Comparison of ENCODE assay signal across 8 cellular contexts in the genomic region with DNA sequence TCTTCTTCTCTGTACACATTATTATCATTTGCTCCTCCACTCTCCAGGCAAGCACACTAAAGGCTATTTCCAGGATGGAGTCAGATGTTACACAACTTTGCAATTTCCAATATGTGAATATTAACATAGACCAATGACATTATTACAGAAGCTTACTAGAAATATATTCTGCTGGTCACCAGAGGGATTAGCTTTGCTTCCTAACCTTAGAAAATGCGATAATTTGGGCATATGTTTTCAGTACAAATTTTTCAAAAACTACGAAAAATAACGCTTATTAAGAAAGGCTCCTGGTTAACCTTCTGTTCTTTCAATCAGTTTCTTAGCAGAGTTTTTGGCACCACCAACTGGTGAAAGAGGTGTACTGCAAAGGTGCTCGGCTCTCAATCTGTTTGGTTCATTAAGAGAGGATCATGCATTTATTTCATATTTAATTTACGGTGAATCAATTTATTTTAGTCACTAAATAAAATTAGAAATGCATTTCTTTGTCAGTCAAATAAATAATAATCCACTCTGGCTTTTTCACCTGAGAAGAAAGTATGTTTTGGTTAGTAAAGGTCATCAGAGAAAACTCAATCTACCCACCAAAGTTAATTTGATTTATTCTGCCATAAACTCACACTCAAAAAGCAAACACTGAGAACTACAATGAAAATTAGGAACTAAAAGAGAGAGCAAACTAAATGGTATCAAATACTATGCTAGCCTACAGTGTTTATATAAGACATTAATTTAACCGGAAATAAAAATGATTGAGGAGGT. TPM values are rescaled to one million over a fixed set of nuclear protein-coding genes. Genes with fewer than 3 reads are reported as not detected.
DNase-seq lines count a peak whose midpoint lies in the region; ATAC-seq and TF ChIP-seq lines count a peak whose summit lies in the region.

No MANE protein-coding gene starts in this region.

- ATAC-seq in CD8-positive, alpha-beta T cell: peak; percentile 62

- H3K4me3 Mint-ChIP-seq in CD8-positive, alpha-beta T cell: no peak overlapping the region
- H3K4me3 Mint-ChIP-seq in activated CD4-positive, alpha-beta memory T cell treated with anti-CD3 and anti-CD28 coated beads for 36 hours: no peak overlapping the region
- H3K4me3 Mint-ChIP-seq in mesothelial cell of epicardium: no peak overlapping the region

- intact Hi-C loops in CD8-positive, alpha-beta T cell (cut with DNase I, micrococcal nuclease): loop anchor here (1.0 to 10.0 kb wide), 6 partner anchors 738 to 1423 kb away; no protein-coding TSS in a partner anchor
- intact Hi-C loops in activated CD4-positive, alpha-beta memory T cell treated with anti-CD3 and anti-CD28 coated beads for 36 hours (cut with micrococcal nuclease): loop anchor here (1.0 to 5.0 kb wide), 5 partner anchors 143 to 888 kb away; a partner anchor contains a TSS

- no peaks in the 10 kb centered on the region for H3K36me3 ChIP-seq in CD8-positive, alpha-beta T cell (ENCODE audit: insufficient read depth, low read length)

- H3K27me3 Mint-ChIP-seq in CD8-positive, alpha-beta T cell (ENCODE audit: low read depth): peaks cover 2% of the 10 kb centered on the region
- H3K27me3 Mint-ChIP-seq in activated CD4-positive, alpha-beta memory T cell treated with anti-CD3 and anti-CD28 coated beads for 36 hours: peaks cover 2% of the 10 kb centered on the region
- H3K27me3 Mint-ChIP-seq in mesothelial cell of epicardium (ENCODE audit: low read depth): no peaks in the 10 kb centered on the region

- no peaks in the 10 kb centered on the region for H3K27me3 ChIP-seq in CD8-positive, alpha-beta T cell (ENCODE audit: insufficient read depth, low read length)

- H3K9me3 Mint-ChIP-seq in CD8-positive, alpha-beta T cell: no peaks in the 10 kb centered on the region
- H3K9me3 Mint-ChIP-seq in activated CD4-positive, alpha-beta memory T cell treated with anti-CD3 and anti-CD28 coated beads for 36 hours: no peaks in the 10 kb centered on the region
- H3K9me3 Mint-ChIP-seq in mesothelial cell of epicardium: no peaks in the 10 kb centered on the region

- peaks cover 3% of the 10 kb centered on the region for H3K4me1 Mint-ChIP-seq in CD8-positive, alpha-beta T cell (ENCODE audit: low read depth)
- peaks cover 3% of the 10 kb centered on the region for H3K4me1 Mint-ChIP-seq in activated CD4-positive, alpha-beta memory T cell treated with anti-CD3 and anti-CD28 coated beads for 36 hours (ENCODE audit: low read depth)
- peaks cover 56% of the 10 kb centered on the region for H3K4me1 Mint-ChIP-seq in mesothelial cell of epicardium

- H3K9me3 ChIP-seq in CD8-positive, alpha-beta T cell (ENCODE audit: low read length): no peaks in the 10 kb centered on the region

- CTCF ChIA-PET in CD8-positive, alpha-beta T cell (lab: Charles Lee): interaction anchor here (0.5 to 7.9 kb wide), 16 partner anchors 10 to 1216 kb away, joined by 3 to 63 read pairs (median 4); no protein-coding TSS in a partner anchor
- CTCF ChIA-PET in HEK293T (lab: Yijun Ruan, JAX): no interaction called here
- CTCF ChIA-PET in activated CD4-positive, alpha-beta memory T cell treated with anti-CD3 and anti-CD28 coated beads for 36 hours (lab: Charles Lee): interaction anchor here (0.7 to 2.6 kb wide), 12 partner anchors 9 to 888 kb away, joined by 3 to 18 read pairs (median 4); no protein-coding TSS in a partner anchor

- no peak overlapping the region for H3K4me3 ChIP-seq in CD8-positive, alpha-beta T cell (ENCODE audit: low read depth, low read length)

- POLR2A ChIA-PET in CD8-positive, alpha-beta T cell (lab: Charles Lee): interaction anchor here (0.6 kb wide), 1 partner anchor 105 kb away, joined by 3 read pairs; no protein-coding TSS in a partner anchor
- POLR2A ChIA-PET in HEK293T (lab: Yijun Ruan, JAX): no interaction called here
- POLR2A ChIA-PET in activated CD4-positive, alpha-beta memory T cell treated with anti-CD3 and anti-CD28 coated beads for 36 hours (lab: Charles Lee): no interaction called here

- peaks cover 3% of the 10 kb centered on the region for H3K4me1 ChIP-seq in CD8-positive, alpha-beta T cell (ENCODE audit: insufficient read depth, low read length)

- no peak overlapping the region for H3K27ac Mint-ChIP-seq in CD8-positive, alpha-beta T cell
- no peak overlapping the region for H3K27ac Mint-ChIP-seq in activated CD4-positive, alpha-beta memory T cell treated with anti-CD3 and anti-CD28 coated beads for 36 hours
- H3K27ac Mint-ChIP-seq in mesothelial cell of epicardium: no peak overlapping the region

- no peak overlapping the region for H3K27ac ChIP-seq in CD8-positive, alpha-beta T cell (ENCODE audit: low read depth, low read length)

- peak; percentile 97 for TF ChIP-seq CTCF in CD8-positive, alpha-beta T cell (IDR thresholded peaks at IDR 0.05)
- peak; percentile 96 for TF ChIP-seq CTCF in mesothelial cell of epicardium (IDR thresholded peaks at IDR 0.05; ENCODE audit: unreplicated experiment)

- no peaks in the 10 kb centered on the region for H3K36me3 Mint-ChIP-seq in CD8-positive, alpha-beta T cell
- H3K36me3 Mint-ChIP-seq in activated CD4-positive, alpha-beta memory T cell treated with anti-CD3 and anti-CD28 coated beads for 36 hours: no peaks in the 10 kb centered on the region
- H3K36me3 Mint-ChIP-seq in mesothelial cell of epicardium: no peaks in the 10 kb centered on the region

- peak; percentile 24 to 74 (median 51) for DNase-seq in CD8-positive, alpha-beta T cell
- DNase-seq in HEK293T (ENCODE audit: extremely low spot score): peak; percentile 53
- DNase-seq in NCI-H748 treated with DMSO at 0.1 percent for 48 hours (lab: John Stamatoyannopoulos, UW): peak; percentile 76
- peak; percentile 69 for DNase-seq in activated CD4-positive, alpha-beta memory T cell treated with anti-CD3 and anti-CD28 coated beads for 36 hours
- peak; percentile 21 for DNase-seq in effector CD8-positive, alpha-beta T cell (lab: John Stamatoyannopoulos, UW)
- DNase-seq in mesothelial cell of epicardium (ENCODE audit: low spot score in 2 of 2, unreplicated experiment in 2 of 2): peak in 1 of 2 experiments; percentile 72
- peak; percentile 74 for DNase-seq in stimulated activated CD8-positive, alpha-beta memory T cell treated with anti-CD3 and anti-CD28 coated beads, Interleukin-4, amount 100 ng/mL, for 48 hours
- no peak for DNase-seq in 8988T

TF ChIP-seq in HEK293T, 16 proteins besides CTCF, POLR2A, EP300 and RAD21:
- no peak for TF ChIP-seq BHLHE40 (IDR thresholded peaks at IDR 0.05; ENCODE audit: borderline replicate concordance)

RNA-seq across cellular contexts. Expression of a gene that starts 39.2 kb away (rescaled TPM):
- total RNA-seq in CD8-positive, alpha-beta T cell: 1 to 10 TPM in 1 of 2 experiments, under 1 TPM in 1; 0.76 to 1.1 TPM
- 10 to 100 TPM; 10.6 to 10.8 TPM for total RNA-seq in activated CD4-positive, alpha-beta memory T cell treated with anti-CD3 and anti-CD28 coated beads for 36 hours
- total RNA-seq in mesothelial cell of epicardium: 9.9 to 14.1 TPM (median 12.2 TPM) in 3 replicates

RNA-seq across cellular contexts. Expression of a gene that starts 40.4 kb away (rescaled TPM):
- 10 to 100 TPM; 51.0 to 52.8 TPM for total RNA-seq in CD8-positive, alpha-beta T cell
- total RNA-seq in activated CD4-positive, alpha-beta memory T cell treated with anti-CD3 and anti-CD28 coated beads for 36 hours: 10 to 100 TPM; 99.3 TPM
- total RNA-seq in mesothelial cell of epicardium: 30.6 to 34.9 TPM (median 30.8 TPM) in 3 replicates
